ENCODE assay signal across 26 cellular contexts in genomic region chr5:1136814-1137213, GRCh38. TPM values are rescaled to one million over a fixed set of nuclear protein-coding genes. Genes with fewer than 3 reads are reported as not detected.
DNase-seq lines count a peak whose midpoint lies in the region; ATAC-seq, FAIRE-seq and TF ChIP-seq lines count a peak whose summit lies in the region.
"Had no signal": no experiment of that assay in that cellular context is flagged by ENCODE, and none has a peak within 500 bp of the region (broad histone marks: within the 10 kb centered on the region; RNA-seq: fewer than 3 reads in every experiment).

No MANE protein-coding gene starts in this region.

- no peaks in the 10 kb centered on the region for H3K79me2 ChIP-seq in HepG2 (ENCODE audit: insufficient read depth, low read length)

- peaks cover 46% of the 10 kb centered on the region for H3K4me1 Mint-ChIP-seq in nephron progenitor cell

- H3K36me3 Mint-ChIP-seq in nephron progenitor cell (ENCODE audit: low read depth): no peaks in the 10 kb centered on the region
- H3K36me3 Mint-ChIP-seq: CD4-positive, alpha-beta memory T cell had no signal

- H3K36me3 ChIP-seq in HepG2 (replicated peaks in 1 of 2; ENCODE audit: control insufficient read depth in 1 of 2, insufficient read depth in 2 of 2, low read length in 2 of 2) (no peaks in the 10 kb centered on the region), right lobe of liver (no peaks in the 10 kb centered on the region), bronchial epithelial cell (ENCODE audit: control insufficient read depth, insufficient read depth, low read length) (no peaks in the 10 kb centered on the region)
- H3K36me3 ChIP-seq: BE2C, MG63 had no signal

- H3K27me3 ChIP-seq in HepG2 (ENCODE audit: control insufficient read depth in 1 of 2, insufficient read depth in 2 of 2, low read length in 2 of 2): peaks cover 1 to 37% of the 10 kb centered on the region in 2 experiments; a peak in 3 of 5 replicates
- no peaks in the 10 kb centered on the region for H3K27me3 ChIP-seq in right lobe of liver
- peaks cover 2% of the 10 kb centered on the region for H3K27me3 ChIP-seq in bronchial epithelial cell (ENCODE audit: control insufficient read depth, insufficient read depth, low read length)
- H3K27me3 ChIP-seq: BE2C, MG63, SJSA1 had no signal

- CTCF ChIA-PET in HepG2 (lab: Yijun Ruan, JAX; ENCODE audit: low intra/inter-chr PET ratio, low total read pairs): no interaction called here

- TF ChIP-seq RAD21 in HepG2 (CRISPR knock-in tag; IDR thresholded peaks at IDR 0.05): no peak

- no peak for DNase-seq in HepG2 (ENCODE audit: low spot score)
- DNase-seq in right lobe of liver: no peak
- DNase-seq in bronchial epithelial cell (ENCODE audit: low read depth): no peak
- no peak for DNase-seq in nephron progenitor cell
- no peak for DNase-seq in urothelium cell line (ENCODE audit: low spot score)
- DNase-seq in NCI-H226: no peak
- DNase-seq in dedifferentiated amniotic fluid mesenchymal stem cell (ENCODE audit: extremely low spot score): no peak
- no peak for DNase-seq in D341Med (ENCODE audit: low spot score)
- DNase-seq: BE2C; Calu3; CD4-positive, alpha-beta memory T cell; DMS53; EL; HFFc6; Kasumi-1; MG63; NCI-H1048; NCI-H1436; NCI-H1930; NCI-H345; NCI-H526; PC-9 had no signal

- no peaks in the 10 kb centered on the region for H4K20me1 ChIP-seq in HepG2 (ENCODE audit: insufficient read depth, low read length)

- peaks cover 4% of the 10 kb centered on the region for H3K9me3 Mint-ChIP-seq in nephron progenitor cell
- H3K9me3 Mint-ChIP-seq: CD4-positive, alpha-beta memory T cell had no signal

- BruUV-seq in HepG2 (replicated peaks; lab: Mats Ljungman, UMichigan): no TSS peak

- 87% methylated on average over 7 of the region's 8 CpGs for WGBS in HepG2 (ENCODE audit: low lambda C conversion rate)
- 91% methylated on average over 4 of the region's 8 CpGs for WGBS in right lobe of liver (ENCODE audit: insufficient coverage, low coverage, low lambda C conversion rate, missing lambda C conversion rate)

- peak overlapping the region in 1 of 3 experiments; percentile 54; a peak in 1 of 6 replicates for H3K4me3 ChIP-seq in HepG2 (replicated peaks in 1 of 3; ENCODE audit: insufficient read depth in 1 of 3, low read depth in 2 of 3, low read length in 3 of 3)
- no peak overlapping the region for H3K4me3 ChIP-seq in right lobe of liver
- no peak overlapping the region for H3K4me3 ChIP-seq in bronchial epithelial cell (ENCODE audit: low read depth, low read length)
- H3K4me3 ChIP-seq: MG63, PC-9, SJSA1 had no signal

- H3K27ac ChIP-seq in HepG2 (ENCODE audit: extremely low read length, insufficient read depth, low read length) (no peak overlapping the region), right lobe of liver (no peak overlapping the region)
- H3K27ac ChIP-seq: PC-9, SJSA1 had no signal

- intact Hi-C loops in HepG2 (cut with micrococcal nuclease; ENCODE audit: unreplicated experiment): no loop called here
- intact Hi-C loops in right lobe of liver (cut with DNase I): no loop called here

- TF ChIP-seq POLR2A in HepG2 (IDR thresholded peaks at IDR 0.05; ENCODE audit: insufficient read depth in 1 of 2, low read depth in 2 of 2, low read length in 2 of 2) (no peak), right lobe of liver (IDR thresholded peaks at IDR 0.05) (no peak)

- H2AFZ ChIP-seq in HepG2 (ENCODE audit: low read length): no peak overlapping the region
- H2AFZ ChIP-seq: PC-9 had no signal

- no peak overlapping the region for H3K4me3 Mint-ChIP-seq in nephron progenitor cell
- H3K4me3 Mint-ChIP-seq: CD4-positive, alpha-beta memory T cell; HFFc6 had no signal

- peak overlapping the region; percentile 28; the same call in 1 of the 2 replicates for H3K9ac ChIP-seq in HepG2 (ENCODE audit: insufficient read depth, low read depth, low read length)

- peak overlapping the region; percentile 65 for H3K27ac Mint-ChIP-seq in nephron progenitor cell
- H3K27ac Mint-ChIP-seq: CD4-positive, alpha-beta memory T cell; HFFc6 had no signal

- TF ChIP-seq CTCF in HepG2 (CRISPR knock-in tag; IDR thresholded peaks at IDR 0.05) (no peak), right lobe of liver (IDR thresholded peaks at IDR 0.05) (no peak), bronchial epithelial cell (IDR thresholded peaks at IDR 0.05; ENCODE audit: insufficient read depth, low read length, severe bottlenecking) (no peak), nephron progenitor cell (IDR thresholded peaks at IDR 0.05) (no peak)

- H3K27me3 Mint-ChIP-seq in nephron progenitor cell (ENCODE audit: low read depth, poor library complexity): peaks cover 6% of the 10 kb centered on the region

- H3K4me1 ChIP-seq in HepG2 (ENCODE audit: insufficient read depth, low read length) (peaks cover 85% of the 10 kb centered on the region), right lobe of liver (peaks cover 0 to 5% (median 0%) of the 10 kb centered on the region in 4 donors)

- TF ChIP-seq EP300 in HepG2 (IDR thresholded peaks at IDR 0.05; ENCODE audit: low read depth in 2 of 2, low read length in 2 of 2) (no peak), HepG2 (CRISPR knock-in tag; IDR thresholded peaks at IDR 0.05; ENCODE audit: borderline replicate concordance) (no peak)

- ATAC-seq in HepG2: no peak
- no peak for ATAC-seq in right lobe of liver

- in situ Hi-C loops in HepG2 (cut with HindIII; ENCODE audit: extremely low pct_ligation_motif_present, low pct_unique_long_range_greater_than_20kb): no loop called here

- FAIRE-seq in HepG2 (lab: Jason Lieb, UNC) (no peak), bronchial epithelial cell (lab: Jason Lieb, UNC) (peak; percentile 90), urothelium cell line (lab: Jason Lieb, UNC) (peak; percentile 92)
- FAIRE-seq: GM12892, GM18507, H54 had no signal

- H3K9me3 ChIP-seq in HepG2 (ENCODE audit: low read length): no peaks in the 10 kb centered on the region
- no peaks in the 10 kb centered on the region for H3K9me3 ChIP-seq in right lobe of liver
- H3K9me3 ChIP-seq: BE2C, MG63, SJSA1 had no signal

- POLR2A ChIA-PET in HepG2 (lab: Yijun Ruan, JAX): interaction anchor here (2.5 to 7.8 kb wide), 2 partner anchors 18 to 29 kb away, joined by 15 to 200 read pairs; no protein-coding TSS in a partner anchor

- H3K4me2 ChIP-seq in HepG2 (ENCODE audit: low read depth, low read length): peak overlapping the region; percentile 36; the same call in 1 of the 2 replicates
- H3K4me2 ChIP-seq: PC-9 had no signal

TF ChIP-seq in HepG2, 621 proteins besides CTCF, POLR2A, EP300 and RAD21 (continues in another document):
- TF ChIP-seq ZNF563 (CRISPR knock-in tag; IDR thresholded peaks at IDR 0.05): no peak
- TF ChIP-seq ZNF496 (CRISPR knock-in tag; IDR thresholded peaks at IDR 0.05; ENCODE audit: insufficient replicate concordance): no peak
- TF ChIP-seq GPBP1L1 (CRISPR knock-in tag; IDR thresholded peaks at IDR 0.05): no peak
- TF ChIP-seq ZNF781 (CRISPR knock-in tag; IDR thresholded peaks at IDR 0.05; ENCODE audit: borderline replicate concordance, not compliant biosample characterization): no peak
- TF ChIP-seq GATAD2A (CRISPR knock-in tag; IDR thresholded peaks at IDR 0.05): no peak
- no peak for TF ChIP-seq REPIN1 (CRISPR knock-in tag; IDR thresholded peaks at IDR 0.05; ENCODE audit: borderline replicate concordance, low read depth)
- no peak for TF ChIP-seq RFX5 (IDR thresholded peaks at IDR 0.05; ENCODE audit: low read depth, low read length)
- no peak for TF ChIP-seq RBFOX2 (IDR thresholded peaks at IDR 0.05; ENCODE audit: low read depth, low read length)

RNA-seq across cellular contexts. Expression of gene SLC12A7, which starts 25.0 kb away (rescaled TPM):
- total RNA-seq in HepG2 (2016; rRNA removed; fragmentation: Illumina TruSeq; extraction: Trizol) (7.4 and 14.0 TPM in 2 replicates), right lobe of liver (10 to 100 TPM; 38.9 to 65.2 (median 53.3) TPM), bronchial epithelial cell (10.3 and 14.5 TPM in 2 replicates)
- 9.5 and 12.5 TPM in 2 replicates for total RNA-seq in HepG2 (2016; cell fraction: cytosol; rRNA removed; fragmentation: Illumina TruSeq; extraction: Trizol; ENCODE audit: low read depth)
- 5.2 and 15.7 TPM in 2 replicates for total RNA-seq in HepG2 (2016; cell fraction: insoluble cytoplasmic fraction; rRNA removed; fragmentation: Illumina TruSeq; extraction: Trizol)
- 6.9 and 7.7 TPM in 2 replicates for total RNA-seq in HepG2 (2016; cell fraction: membrane; rRNA removed; fragmentation: Illumina TruSeq; extraction: Trizol)
- 21.8 and 25.8 TPM in 2 replicates for total RNA-seq in HepG2 (2016; cell fraction: nucleus; rRNA removed; fragmentation: Illumina TruSeq; extraction: Trizol)
- 18.5 and 25.6 TPM in 2 replicates for polyA plus RNA-seq in HepG2 (2011; rRNA removed)
- 11.8 and 15.1 TPM in 2 replicates for polyA plus RNA-seq in HepG2 (2011; cell fraction: cytosol; rRNA removed)
- polyA plus RNA-seq in HepG2 (2011; cell fraction: nucleus; rRNA removed): 164 and 213 TPM in 2 replicates
- polyA plus RNA-seq in HepG2 (2012): 28.2 and 30.9 TPM in 2 replicates
- polyA plus RNA-seq in HepG2 (2016; cell fraction: cytosol; fragmentation: Illumina TruSeq; extraction: Trizol; ENCODE audit: low read depth): 1.4 and 1.6 TPM in 2 replicates
- polyA plus RNA-seq in HepG2 (2016; cell fraction: insoluble cytoplasmic fraction; fragmentation: Illumina TruSeq; extraction: Trizol; ENCODE audit: low read depth): 6.3 and 7.6 TPM in 2 replicates
- 3.2 and 3.7 TPM in 2 replicates for polyA plus RNA-seq in HepG2 (2016; cell fraction: membrane; fragmentation: Illumina TruSeq; extraction: Trizol; ENCODE audit: low read depth)
- polyA plus RNA-seq in HepG2 (2016; cell fraction: nucleus; fragmentation: Illumina TruSeq; extraction: Trizol; ENCODE audit: insufficient read depth, low read depth): 88.5 and 93.5 TPM in 2 replicates
- 6.3 and 47.1 TPM in 2 replicates for polyA minus RNA-seq in HepG2 (2011; rRNA and poly(A)+ RNA removed; ENCODE audit: low replicate concordance)
- 14.7 and 16.2 TPM in 2 replicates for polyA minus RNA-seq in HepG2 (2011; cell fraction: cytosol; rRNA and poly(A)+ RNA removed)
- 40.3 and 44.4 TPM in 2 replicates for polyA minus RNA-seq in HepG2 (2011; cell fraction: nucleus; rRNA and poly(A)+ RNA removed)
